In the genomic region with DNA sequence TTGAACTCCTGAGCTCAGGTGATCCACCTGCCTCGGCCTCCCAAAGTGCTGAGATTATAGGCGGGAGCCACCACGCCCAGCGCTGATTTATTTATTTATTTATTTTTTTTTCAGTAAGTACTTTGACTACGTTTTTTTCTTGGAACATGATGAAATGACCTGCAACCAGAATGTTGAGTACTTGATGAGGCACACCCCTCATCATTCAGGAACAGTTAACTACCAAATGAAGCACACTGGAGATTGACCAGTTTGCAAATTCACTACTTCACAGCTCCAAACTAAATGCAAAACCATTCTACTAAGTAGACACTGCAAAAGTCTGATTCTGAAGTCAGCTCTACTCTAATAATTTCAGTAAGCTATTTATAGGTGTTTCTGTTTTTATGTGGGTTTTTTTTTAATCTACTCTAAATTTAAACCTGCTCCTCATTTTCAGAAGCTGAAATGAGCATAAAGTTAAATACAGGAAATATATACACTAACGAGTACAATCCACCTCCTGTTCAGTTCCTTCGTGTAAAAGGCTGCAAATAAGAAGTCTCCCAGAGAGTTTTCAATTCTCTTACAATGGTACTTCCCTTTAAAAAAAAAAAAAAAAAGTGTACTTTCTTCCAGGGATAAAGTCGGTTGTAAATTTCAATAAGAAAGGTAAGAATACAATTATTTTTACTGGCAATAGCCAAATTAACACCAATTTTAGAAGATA, we compare ENCODE assay signal across 8 cellular contexts. TPM values are rescaled to one million over a fixed set of nuclear protein-coding genes. Genes with fewer than 3 reads are reported as not detected.
DNase-seq lines count a peak whose midpoint lies in the region; ATAC-seq and TF ChIP-seq lines count a peak whose summit lies in the region.

No MANE protein-coding gene starts in this region.

- H3K79me2 ChIP-seq in PC-3 (ENCODE audit: low read length) = peaks cover 64% of the 10 kb centered on the region

- H3K9me3 ChIP-seq in PC-3 (ENCODE audit: low read length) (no peaks in the 10 kb centered on the region), prostate gland (no peaks in the 10 kb centered on the region)

- H3K4me3 ChIP-seq in PC-3 (ENCODE audit: low read length) = peak overlapping the region; percentile 89
- H3K4me3 ChIP-seq in prostate gland = peak overlapping the region; percentile 67 to 99

- WGBS in prostate gland = 49% methylated on average over 8 of the region's 8 CpGs

- H3K4me1 ChIP-seq in PC-3 (ENCODE audit: insufficient read depth, low read length) = peaks cover 36% of the 10 kb centered on the region
- H3K4me1 ChIP-seq in prostate gland (replicated peaks) = peaks cover 2% of the 10 kb centered on the region

- H3K9me3 Mint-ChIP-seq in endothelial cell (ENCODE audit: unreplicated experiment) = no peaks in the 10 kb centered on the region

- peaks cover 1% of the 10 kb centered on the region for H3K27me3 Mint-ChIP-seq in endothelial cell (ENCODE audit: unreplicated experiment)

- peak overlapping the region; percentile 85 for H3K27ac Mint-ChIP-seq in endothelial cell (ENCODE audit: unreplicated experiment)

- peak overlapping the region; percentile 71; the same call in 1 of the 2 replicates for H3K9ac ChIP-seq in PC-3 (ENCODE audit: low read length)

- peak overlapping the region; percentile 94 for H3K4me3 Mint-ChIP-seq in endothelial cell (ENCODE audit: unreplicated experiment)

- H3K4me1 Mint-ChIP-seq in endothelial cell (ENCODE audit: unreplicated experiment) = peaks cover 23% of the 10 kb centered on the region

- intact Hi-C loops in PC-3 (cut with micrococcal nuclease) (loop anchor here (2.0 to 10.0 kb wide), 2 partner anchors 51 to 99 kb away; partner anchors contain the start of gene NFU1), prostate gland (cut with DNase I) (loop anchor here (5.0 kb wide), 2 partner anchors 52 to 257 kb away; partner anchors contain the start of genes AAK1 and NFU1)

- H3K36me3 ChIP-seq in PC-3 (ENCODE audit: low read depth, low read length) (0 out of 2 replicates have a peak, but pooled peaks cover 5% of the 10 kb centered on the region), prostate gland (no peaks in the 10 kb centered on the region)

- BruUV-seq in PC-3 (replicated peaks; lab: Mats Ljungman, UMichigan) = TSS peak; percentile 85

- H3K36me3 Mint-ChIP-seq in endothelial cell (ENCODE audit: low read depth, unreplicated experiment) = no peaks in the 10 kb centered on the region

- TF ChIP-seq CTCF in PC-3 (conservative IDR thresholded peaks at IDR 0.05; ENCODE audit: low read depth, low read length) = no peak
- TF ChIP-seq CTCF in endothelial cell (IDR thresholded peaks at IDR 0.05; ENCODE audit: unreplicated experiment) = no peak
- TF ChIP-seq CTCF in prostate gland (IDR thresholded peaks at IDR 0.05) = no peak

- CTCF ChIA-PET in PC-3 (lab: Charles Lee) = no interaction called here

- ATAC-seq in PC-3 (no peak), GM18498 (IDR thresholded peaks at IDR 0.05; ENCODE audit: unreplicated experiment) (no peak)

- no peaks in the 10 kb centered on the region for H4K20me1 ChIP-seq in PC-3 (ENCODE audit: low read length)

- no peaks in the 10 kb centered on the region for H3K9me2 ChIP-seq in PC-3 (replicated peaks; ENCODE audit: low read length)

- no peaks in the 10 kb centered on the region for H3K27me3 ChIP-seq in PC-3 (ENCODE audit: low read length)
- H3K27me3 ChIP-seq in prostate gland (replicated peaks; ENCODE audit: insufficient read depth) = no peaks in the 10 kb centered on the region

- no peaks in the 10 kb centered on the region for H3F3A ChIP-seq in PC-3 (ENCODE audit: low read length, unreplicated experiment)

- peak; percentile 17 for DNase-seq in GM04504 (ENCODE audit: low read depth)
- peak; percentile 9 for DNase-seq in PC-3
- DNase-seq in endothelial cell (ENCODE audit: low spot score) = no peak
- DNase-seq in prostate gland (ENCODE audit: low spot score) = no peak
- DNase-seq in activated CD4-positive, CD25-positive, alpha-beta regulatory T cell treated with anti-CD3 and anti-CD28 coated beads, Interleukin-2, amount 50 U/mL, for 72 hours = no peak
- DNase-seq in globus pallidus (ENCODE audit: low spot score) = no peak
- no peak for DNase-seq in activated CD8-positive, alpha-beta memory T cell treated with anti-CD3 and anti-CD28 coated beads for 24 hours

- H3K27ac ChIP-seq in PC-3 (ENCODE audit: low read length) (no peak overlapping the region), prostate gland (peak overlapping the region in 1 of 2 donors; percentile 84)

- H3K4me2 ChIP-seq in PC-3 (ENCODE audit: low read length) = peak overlapping the region; percentile 90

- POLR2A ChIA-PET in PC-3 (lab: Charles Lee; ENCODE audit: unreplicated experiment) = no interaction called here

- TF ChIP-seq POLR2A in prostate gland (IDR thresholded peaks at IDR 0.05) = no peak

- H2AFZ ChIP-seq in PC-3 (ENCODE audit: low read length) = no peak overlapping the region

RNA-seq across cellular contexts. Expression of gene GFPT1, which starts 1.4 kb away (rescaled TPM):
- 18.4 and 20.7 TPM in 2 replicates for total RNA-seq in PC-3 (2014; rRNA removed)
- total RNA-seq in endothelial cell (ENCODE audit: unreplicated experiment) = 52.8 TPM
- total RNA-seq in prostate gland = 10 to 100 TPM; 27.4 to 52.7 TPM

RNA-seq across cellular contexts. Expression of gene NFU1, which starts 51.6 kb away (rescaled TPM):
- total RNA-seq in PC-3 (2014; rRNA removed) = 38.8 and 45.6 TPM in 2 replicates
- 50.7 TPM for total RNA-seq in endothelial cell (ENCODE audit: unreplicated experiment)
- total RNA-seq in prostate gland = 10 to 100 TPM; 33.4 to 42.0 TPM

Comparison
In these comparisons a context has a peak if more than half of its experiments do, and no peak if none do; other contexts are left out.
1. DNase-seq: peak in GM04504 (single experiment) and PC-3 (single experiment); none in endothelial cell (single experiment), prostate gland (single experiment), activated CD4-positive, CD25-positive, alpha-beta regulatory T cell treated with anti-CD3 and anti-CD28 coated beads, Interleukin-2, amount 50 U/mL, for 72 hours (single experiment), globus pallidus (single experiment) and activated CD8-positive, alpha-beta memory T cell treated with anti-CD3 and anti-CD28 coated beads for 24 hours (single experiment).